1 cellular context compared by ENCODE assay signal in the genomic region with DNA sequence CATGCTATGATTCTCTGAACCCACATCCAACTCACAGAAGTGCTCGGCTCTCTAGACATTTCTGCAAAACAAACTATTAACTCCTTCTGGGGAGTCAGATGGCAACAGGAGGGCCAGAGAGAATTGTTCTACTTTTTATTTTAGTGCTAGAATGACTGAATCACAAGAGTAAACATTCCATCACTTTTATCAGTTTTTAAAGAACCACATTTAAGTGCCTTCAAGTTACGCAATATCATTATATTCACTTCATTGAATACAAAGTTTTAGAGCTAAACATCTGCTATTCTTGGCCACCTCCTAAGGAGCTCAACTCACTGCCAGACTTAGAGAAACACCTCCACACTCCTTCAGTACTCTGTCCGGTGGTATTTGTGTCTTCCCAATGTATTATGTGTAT.
TF ChIP-seq lines count a peak whose summit lies in the region.

No MANE protein-coding gene starts in this region.

TF ChIP-seq in HEK293, 187 proteins besides CTCF, POLR2A, EP300 and RAD21 (continued from another document):
- TF ChIP-seq, protein P1, sequence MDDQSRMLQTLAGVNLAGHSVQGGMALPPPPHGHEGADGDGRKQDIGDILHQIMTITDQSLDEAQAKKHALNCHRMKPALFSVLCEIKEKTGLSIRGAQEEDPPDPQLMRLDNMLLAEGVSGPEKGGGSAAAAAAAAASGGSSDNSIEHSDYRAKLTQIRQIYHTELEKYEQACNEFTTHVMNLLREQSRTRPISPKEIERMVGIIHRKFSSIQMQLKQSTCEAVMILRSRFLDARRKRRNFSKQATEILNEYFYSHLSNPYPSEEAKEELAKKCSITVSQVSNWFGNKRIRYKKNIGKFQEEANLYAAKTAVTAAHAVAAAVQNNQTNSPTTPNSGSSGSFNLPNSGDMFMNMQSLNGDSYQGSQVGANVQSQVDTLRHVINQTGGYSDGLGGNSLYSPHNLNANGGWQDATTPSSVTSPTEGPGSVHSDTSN (CRISPR knock-in tag; IDR thresholded peaks at IDR 0.05), result no peak
- TF ChIP-seq ZNF585B (tag by site-specific recombination; IDR thresholded peaks at IDR 0.05) (no peak), ZNF132 (tag by site-specific recombination; IDR thresholded peaks at IDR 0.05; ENCODE audit: borderline replicate concordance) (no peak), BCL11B (tag by site-specific recombination; IDR thresholded peaks at IDR 0.05; ENCODE audit: low read depth) (no peak), ZNF549 (tag by site-specific recombination; IDR thresholded peaks at IDR 0.05) (0 out of 2 replicates have a peak, but pooled peaks have one; percentile 15), IKZF3 (tag by site-specific recombination; IDR thresholded peaks at IDR 0.05) (peak; percentile 14; the same call in 1 of the 2 replicates), ZNF335 (tag by site-specific recombination; conservative IDR thresholded peaks at IDR 0.05) (no peak), ZNF529 (tag by site-specific recombination; IDR thresholded peaks at IDR 0.05; ENCODE audit: insufficient replicate concordance) (no peak), ZNF350 (tag by site-specific recombination; IDR thresholded peaks at IDR 0.05) (no peak), ZNF221 (tag by site-specific recombination; IDR thresholded peaks at IDR 0.05; ENCODE audit: borderline replicate concordance) (no peak), KLF10 (tag by site-specific recombination; IDR thresholded peaks at IDR 0.05) (peak; percentile 40; the same call in 1 of the 2 replicates), ZNF394 (tag by site-specific recombination; IDR thresholded peaks at IDR 0.05; ENCODE audit: borderline replicate concordance) (no peak), ZBTB21 (tag by site-specific recombination; IDR thresholded peaks at IDR 0.05) (no peak), ZNF843 (tag by site-specific recombination; IDR thresholded peaks at IDR 0.05) (0 out of 2 replicates have a peak, but pooled peaks have one; percentile 18), ZNF501 (tag by site-specific recombination; IDR thresholded peaks at IDR 0.05) (no peak), ZXDB (tag by site-specific recombination; IDR thresholded peaks at IDR 0.05) (peak; percentile 41; the same call in 1 of the 2 replicates)
- TF ChIP-seq, protein P2, sequence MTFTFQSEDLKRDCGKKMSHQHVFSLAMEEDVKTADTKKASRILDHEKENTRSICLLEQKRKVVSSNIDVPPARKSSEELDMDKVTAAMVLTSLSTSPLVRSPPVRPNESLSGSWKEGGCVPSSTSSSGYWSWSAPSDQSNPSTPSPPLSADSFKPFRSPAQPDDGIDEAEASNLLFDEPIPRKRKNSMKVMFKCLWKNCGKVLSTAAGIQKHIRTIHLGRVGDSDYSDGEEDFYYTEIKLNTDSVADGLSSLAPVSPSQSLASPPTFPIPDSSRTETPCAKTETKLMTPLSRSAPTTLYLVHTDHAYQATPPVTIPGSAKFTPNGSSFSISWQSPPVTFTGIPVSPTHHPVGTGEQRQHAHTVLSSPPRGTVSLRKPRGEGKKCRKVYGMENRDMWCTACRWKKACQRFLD (tag by site-specific recombination; IDR thresholded peaks at IDR 0.05), result no peak
- TF ChIP-seq, protein P3, sequence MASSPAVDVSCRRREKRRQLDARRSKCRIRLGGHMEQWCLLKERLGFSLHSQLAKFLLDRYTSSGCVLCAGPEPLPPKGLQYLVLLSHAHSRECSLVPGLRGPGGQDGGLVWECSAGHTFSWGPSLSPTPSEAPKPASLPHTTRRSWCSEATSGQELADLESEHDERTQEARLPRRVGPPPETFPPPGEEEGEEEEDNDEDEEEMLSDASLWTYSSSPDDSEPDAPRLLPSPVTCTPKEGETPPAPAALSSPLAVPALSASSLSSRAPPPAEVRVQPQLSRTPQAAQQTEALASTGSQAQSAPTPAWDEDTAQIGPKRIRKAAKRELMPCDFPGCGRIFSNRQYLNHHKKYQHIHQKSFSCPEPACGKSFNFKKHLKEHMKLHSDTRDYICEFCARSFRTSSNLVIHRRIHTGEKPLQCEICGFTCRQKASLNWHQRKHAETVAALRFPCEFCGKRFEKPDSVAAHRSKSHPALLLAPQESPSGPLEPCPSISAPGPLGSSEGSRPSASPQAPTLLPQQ (tag by site-specific recombination; IDR thresholded peaks at IDR 0.05), result peak; percentile 53; the same call in 1 of the 2 replicates
- TF ChIP-seq, protein P4, sequence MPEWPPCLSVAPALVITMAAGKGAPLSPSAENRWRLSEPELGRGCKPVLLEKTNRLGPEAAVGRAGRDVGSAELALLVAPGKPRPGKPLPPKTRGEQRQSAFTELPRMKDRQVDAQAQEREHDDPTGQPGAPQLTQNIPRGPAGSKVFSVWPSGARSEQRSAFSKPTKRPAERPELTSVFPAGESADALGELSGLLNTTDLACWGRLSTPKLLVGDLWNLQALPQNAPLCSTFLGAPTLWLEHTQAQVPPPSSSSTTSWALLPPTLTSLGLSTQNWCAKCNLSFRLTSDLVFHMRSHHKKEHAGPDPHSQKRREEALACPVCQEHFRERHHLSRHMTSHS (tag by site-specific recombination; IDR thresholded peaks at IDR 0.05), result no peak
- TF ChIP-seq, protein P5, sequence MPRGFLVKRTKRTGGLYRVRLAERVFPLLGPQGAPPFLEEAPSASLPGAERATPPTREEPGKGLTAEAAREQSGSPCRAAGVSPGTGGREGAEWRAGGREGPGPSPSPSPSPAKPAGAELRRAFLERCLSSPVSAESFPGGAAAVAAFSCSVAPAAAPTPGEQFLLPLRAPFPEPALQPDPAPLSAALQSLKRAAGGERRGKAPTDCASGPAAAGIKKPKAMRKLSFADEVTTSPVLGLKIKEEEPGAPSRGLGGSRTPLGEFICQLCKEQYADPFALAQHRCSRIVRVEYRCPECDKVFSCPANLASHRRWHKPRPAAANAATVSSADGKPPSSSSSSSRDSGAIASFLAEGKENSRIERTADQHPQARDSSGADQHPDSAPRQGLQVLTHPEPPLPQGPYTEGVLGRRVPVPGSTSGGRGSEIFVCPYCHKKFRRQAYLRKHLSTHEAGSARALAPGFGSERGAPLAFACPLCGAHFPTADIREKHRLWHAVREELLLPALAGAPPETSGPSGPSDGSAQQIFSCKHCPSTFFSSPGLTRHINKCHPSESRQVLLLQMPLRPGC (tag by site-specific recombination; IDR thresholded peaks at IDR 0.05), result 0 out of 2 replicates have a peak, but pooled peaks have one; percentile 57
- TF ChIP-seq, protein P6, sequence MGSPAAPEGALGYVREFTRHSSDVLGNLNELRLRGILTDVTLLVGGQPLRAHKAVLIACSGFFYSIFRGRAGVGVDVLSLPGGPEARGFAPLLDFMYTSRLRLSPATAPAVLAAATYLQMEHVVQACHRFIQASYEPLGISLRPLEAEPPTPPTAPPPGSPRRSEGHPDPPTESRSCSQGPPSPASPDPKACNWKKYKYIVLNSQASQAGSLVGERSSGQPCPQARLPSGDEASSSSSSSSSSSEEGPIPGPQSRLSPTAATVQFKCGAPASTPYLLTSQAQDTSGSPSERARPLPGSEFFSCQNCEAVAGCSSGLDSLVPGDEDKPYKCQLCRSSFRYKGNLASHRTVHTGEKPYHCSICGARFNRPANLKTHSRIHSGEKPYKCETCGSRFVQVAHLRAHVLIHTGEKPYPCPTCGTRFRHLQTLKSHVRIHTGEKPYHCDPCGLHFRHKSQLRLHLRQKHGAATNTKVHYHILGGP (tag by site-specific recombination; IDR thresholded peaks at IDR 0.05), result no peak
